Comparison of ENCODE assay signal across 8 cellular contexts in genomic region chr4:89298788-89299152, GRCh38. TPM values are rescaled to one million over a fixed set of nuclear protein-coding genes. Genes with fewer than 3 reads are reported as not detected.
DNase-seq lines count a peak whose midpoint lies in the region; ATAC-seq, FAIRE-seq and TF ChIP-seq lines count a peak whose summit lies in the region.

No MANE protein-coding gene starts in this region.

- TF ChIP-seq CTCF in kidney (IDR thresholded peaks at IDR 0.05; ENCODE audit: borderline replicate concordance, extremely low read depth, insufficient read depth) = peak; percentile 12

- POLR2A ChIA-PET in activated CD4-positive, alpha-beta memory T cell treated with anti-CD3 and anti-CD28 coated beads for 36 hours (lab: Charles Lee) = interaction anchor here (1.0 to 7.7 kb wide), 4 partner anchors 9 to 27 kb away, joined by 3 to 139 read pairs (median 8); partner anchors contain the start of gene GPRIN3

- no peaks in the 10 kb centered on the region for H3K9me3 Mint-ChIP-seq in activated CD4-positive, alpha-beta memory T cell treated with anti-CD3 and anti-CD28 coated beads for 36 hours

- H3K27me3 Mint-ChIP-seq in activated CD4-positive, alpha-beta memory T cell treated with anti-CD3 and anti-CD28 coated beads for 36 hours = no peaks in the 10 kb centered on the region

- peaks cover 77% of the 10 kb centered on the region for H3K4me1 Mint-ChIP-seq in activated CD4-positive, alpha-beta memory T cell treated with anti-CD3 and anti-CD28 coated beads for 36 hours (ENCODE audit: low read depth)

- DNase-seq in AG08395 (ENCODE audit: low spot score) (peak; percentile 18), kidney (no peak), HuH-7 (ENCODE audit: low spot score) (no peak), 8988T (no peak), retina (no peak), SW 1271 (lab: John Stamatoyannopoulos, UW) (no peak)
- DNase-seq in activated CD4-positive, alpha-beta memory T cell treated with anti-CD3 and anti-CD28 coated beads for 36 hours = no peak

- peak overlapping the region; percentile 70 to 84 for H3K4me3 ChIP-seq in kidney (ENCODE audit: low read length in 2 of 2)

- H3K27ac Mint-ChIP-seq in activated CD4-positive, alpha-beta memory T cell treated with anti-CD3 and anti-CD28 coated beads for 36 hours = peak overlapping the region; percentile 97

- peak overlapping the region; percentile 38 to 76 for H3K9ac ChIP-seq in kidney (ENCODE audit: low read length in 2 of 2)

- FAIRE-seq in kidney (lab: Jason Lieb, UNC) = peak; percentile 68

- peak overlapping the region; percentile 81 for H3K4me3 Mint-ChIP-seq in activated CD4-positive, alpha-beta memory T cell treated with anti-CD3 and anti-CD28 coated beads for 36 hours

- H3K27ac ChIP-seq in kidney (ENCODE audit: low read depth in 2 of 2, low read length in 2 of 2) = peak overlapping the region; percentile 90 to 91

- peaks cover 3% of the 10 kb centered on the region for H3K36me3 Mint-ChIP-seq in activated CD4-positive, alpha-beta memory T cell treated with anti-CD3 and anti-CD28 coated beads for 36 hours

- no peaks in the 10 kb centered on the region for H3K9me3 ChIP-seq in kidney (ENCODE audit: control insufficient read depth in 1 of 2, low read length in 2 of 2)

- H3K36me3 ChIP-seq in kidney (ENCODE audit: control insufficient read depth in 1 of 2, insufficient read depth in 2 of 2, low read length in 2 of 2) = no peaks in the 10 kb centered on the region

- intact Hi-C loops in activated CD4-positive, alpha-beta memory T cell treated with anti-CD3 and anti-CD28 coated beads for 36 hours (cut with micrococcal nuclease) = loop anchor here (1.0 to 10.0 kb wide), 9 partner anchors 9 to 1016 kb away; partner anchors contain the start of genes HERC3, HERC5 and PPM1K
- intact Hi-C loops in kidney (cut with DNase I) = no loop called here

- CTCF ChIA-PET in activated CD4-positive, alpha-beta memory T cell treated with anti-CD3 and anti-CD28 coated beads for 36 hours (lab: Charles Lee) = interaction anchor here (0.7 to 6.4 kb wide), 10 partner anchors 9 to 136 kb away, joined by 3 to 60 read pairs (median 12); partner anchors contain the start of gene GPRIN3

- peaks cover 15 to 34% of the 10 kb centered on the region in 2 donors for H3K4me1 ChIP-seq in kidney (ENCODE audit: control insufficient read depth in 1 of 2, insufficient read depth in 1 of 2, low read depth in 1 of 2, low read length in 2 of 2)

- peak; percentile 26 for ATAC-seq in HG03196 (IDR thresholded peaks at IDR 0.05; ENCODE audit: unreplicated experiment)

RNA-seq across cellular contexts. Expression of gene GPRIN3, which starts 8.8 kb away (rescaled TPM):
- total RNA-seq in activated CD4-positive, alpha-beta memory T cell treated with anti-CD3 and anti-CD28 coated beads for 36 hours = 10 to 100 TPM; 20.0 to 22.7 TPM
- total RNA-seq in kidney = 15.2 TPM
- polyA plus RNA-seq in kidney (ENCODE audit: insufficient read depth, low read depth, low replicate concordance) = 2.2 TPM
